9 cellular contexts compared by ENCODE assay signal in the genomic region with DNA sequence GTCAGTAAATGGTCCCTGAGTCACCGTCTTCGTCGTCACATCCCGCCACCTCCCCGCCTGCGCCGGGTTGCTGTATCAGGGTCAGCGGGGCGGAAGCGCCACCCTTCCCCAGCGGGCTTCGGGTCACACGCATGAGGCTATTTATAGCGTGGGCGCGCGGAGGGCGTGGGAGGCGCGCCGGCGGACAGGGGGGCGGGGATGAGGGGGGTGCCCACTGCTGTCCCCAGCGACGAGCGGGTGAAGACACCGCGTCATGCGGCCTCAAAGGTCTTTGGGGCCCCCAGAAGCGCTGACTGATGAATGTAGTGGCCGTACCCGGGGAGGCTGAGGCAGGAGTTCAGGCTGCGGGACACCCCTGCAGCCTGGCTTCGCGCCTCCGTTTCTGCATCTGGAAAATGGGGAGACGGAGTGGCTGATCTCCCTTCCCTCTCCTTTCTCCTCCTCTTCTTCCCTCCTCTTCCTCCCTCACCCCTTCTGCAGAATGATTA. TPM values are rescaled to one million over a fixed set of nuclear protein-coding genes. Genes with fewer than 3 reads are reported as not detected.
DNase-seq lines count a peak whose midpoint lies in the region; ATAC-seq, FAIRE-seq and TF ChIP-seq lines count a peak whose summit lies in the region.
"Had no signal": no experiment of that assay in that cellular context is flagged by ENCODE, and none has a peak within 500 bp of the region (broad histone marks: within the 10 kb centered on the region; RNA-seq: fewer than 3 reads in every experiment).

No MANE protein-coding gene starts in this region.

- H4K20me1 ChIP-seq in GM12878 (ENCODE audit: control insufficient read depth, insufficient read depth): no peaks in the 10 kb centered on the region
- no peaks in the 10 kb centered on the region for H4K20me1 ChIP-seq in Karpas-422 (ENCODE audit: insufficient read depth, low read depth, low read length)

- H3K4me3 ChIP-seq in A549 (peak overlapping the region; percentile 43), GM12878 (no peak overlapping the region; the same call in 1 of the 2 replicates), Karpas-422 (ENCODE audit: low read length) (no peak overlapping the region)

- SMC1A ChIA-PET in GM12878 (lab: Charles Lee; ENCODE audit: uncharacterized antibody, unreplicated experiment): no interaction called here

- FAIRE-seq in A549 (lab: Jason Lieb, UNC) (no peak), GM12878 (lab: Jason Lieb, UNC) (no peak)

- TF ChIP-seq EP300 in A549 (IDR thresholded peaks at IDR 0.05) (no peak; a peak in 1 of 5 replicates), GM12878 (IDR thresholded peaks at IDR 0.05; ENCODE audit: borderline replicate concordance in 1 of 2, control insufficient read depth in 1 of 2, low read depth in 2 of 2, low read length in 2 of 2) (no peak)

- CTCF ChIA-PET in A549 (lab: Yijun Ruan, JAX): interaction anchor here (0.6 kb wide), 1 partner anchor 73 kb away, joined by 4 read pairs; no protein-coding TSS in a partner anchor
- CTCF ChIA-PET in GM12878 (lab: Yijun Ruan, JAX): no interaction called here

- intact Hi-C loops in GM12878 (cut with micrococcal nuclease; ENCODE audit: unreplicated experiment): no loop called here

- WGBS in A549 (ENCODE audit: missing lambda C conversion rate): 6% methylated on average over 14 of the region's 37 CpGs
- WGBS in GM12878 (ENCODE audit: insufficient coverage, insufficient replicate concordance, low lambda C conversion rate, missing lambda C conversion rate): 2% methylated on average over 32 of the region's 37 CpGs

- H3K36me3 ChIP-seq in GM12878 (ENCODE audit: control insufficient read depth in 2 of 2, insufficient read depth in 2 of 2, low read length in 1 of 2) (no peaks in the 10 kb centered on the region), Karpas-422 (ENCODE audit: insufficient read depth, low read length) (no peaks in the 10 kb centered on the region)

- POLR2A ChIA-PET in A549 (lab: Yijun Ruan, JAX): interaction anchor here (0.6 kb wide), 1 partner anchor 74 kb away, joined by 8 read pairs; no protein-coding TSS in a partner anchor
- POLR2A ChIA-PET in GM12878 (lab: Charles Lee): interaction anchor here (0.6 kb wide), 1 partner anchor 335 kb away, joined by 4 read pairs; no protein-coding TSS in a partner anchor

- peak overlapping the region; percentile 59 to 82; a peak in 5 of 6 replicates for H3K27ac ChIP-seq in A549
- H3K27ac ChIP-seq in GM12878 (ENCODE audit: control insufficient read depth, insufficient read depth): no peak overlapping the region
- no peak overlapping the region for H3K27ac ChIP-seq in Karpas-422 (ENCODE audit: low read length)

- no peaks in the 10 kb centered on the region for H3K9me2 ChIP-seq in Karpas-422 (replicated peaks; ENCODE audit: insufficient read depth, low read length)

- RAD21 ChIA-PET in GM12878 (lab: Charles Lee; ENCODE audit: unreplicated experiment): interaction anchor here (0.6 kb wide), 1 partner anchor 210 kb away, joined by 3 read pairs; the partner anchor contains the start of gene SLC27A1

- no TSS peak for BruUV-seq in GM12878 (replicated peaks; lab: Mats Ljungman, UMichigan)

- TF ChIP-seq POLR2A in A549 (IDR thresholded peaks at IDR 0.05; ENCODE audit: low read length): no peak
- TF ChIP-seq POLR2A in GM12878 (IDR thresholded peaks at IDR 0.05; ENCODE audit: low read depth, low read length): peak; percentile 49; the same call in 1 of the 2 replicates

- H3K4me1 ChIP-seq in A549: peaks cover 14% of the 10 kb centered on the region
- peaks cover 5% of the 10 kb centered on the region; the same call in 1 of the 2 replicates for H3K4me1 ChIP-seq in GM12878 (ENCODE audit: control insufficient read depth, insufficient read depth, low read length)
- H3K4me1 ChIP-seq in Karpas-422 (ENCODE audit: low read length): no peaks in the 10 kb centered on the region

- ATAC-seq in A549 (peak; percentile 89 to 95), GM21786 (IDR thresholded peaks at IDR 0.05; ENCODE audit: unreplicated experiment) (peak; percentile 45), GM12878 (peak; percentile 96)

- no peak overlapping the region for H3K9ac ChIP-seq in GM12878 (ENCODE audit: control insufficient read depth, insufficient read depth, low read length)
- no peak overlapping the region for H3K9ac ChIP-seq in Karpas-422 (ENCODE audit: low read length)

- peak; percentile 71 to 75 for DNase-seq in A549 (ENCODE audit: low read depth in 1 of 2, low spot score in 1 of 2)
- peak; percentile 48 for DNase-seq in SK-MEL-5 (ENCODE audit: low read depth, low spot score)
- peak; percentile 27 for DNase-seq in GM12878 (ENCODE audit: low read depth, low spot score)
- DNase-seq in iPS-NIHi11 (ENCODE audit: low spot score): peak; percentile 66
- peak; percentile 20 for DNase-seq in stimulated activated CD4-positive, alpha-beta T cell treated with anti-CD3 and anti-CD28 coated beads, Interleukin-2, amount 100 ng/mL, for 4 hours (ENCODE audit: low read depth)
- no peak for DNase-seq in Karpas-422
- no peak for DNase-seq in COR-L47 (lab: John Stamatoyannopoulos, UW)
- DNase-seq: DND-41 had no signal

- no peak for TF ChIP-seq RAD21 in A549 (conservative IDR thresholded peaks at IDR 0.05 in 1 of 2, IDR thresholded peaks at IDR 0.05 in 1 of 2)
- no peak for TF ChIP-seq RAD21 in GM12878 (IDR thresholded peaks at IDR 0.05; ENCODE audit: insufficient read depth, low read depth, low read length)

- in situ Hi-C loops in SK-MEL-5 (cut with HindIII; ENCODE audit: low pct_unique_long_range_greater_than_20kb, low sequenced_read_pairs): no loop called here
- in situ Hi-C loops in GM12878 (cut with MboI): no loop called here

- H3K4me2 ChIP-seq in A549 (peak overlapping the region; percentile 97), GM12878 (ENCODE audit: control insufficient read depth, insufficient read depth) (peak overlapping the region; percentile 17), Karpas-422 (ENCODE audit: low read depth, low read length, poor library complexity, severe bottlenecking) (no peak overlapping the region)

- H3K27me3 ChIP-seq in GM12878 (replicated peaks in 1 of 2; ENCODE audit: control insufficient read depth in 2 of 2, insufficient read depth in 2 of 2, low read length in 1 of 2) (peaks cover 0 to 5% of the 10 kb centered on the region in 2 experiments; a peak in 3 of 4 replicates), Karpas-422 (ENCODE audit: low read length) (no peaks in the 10 kb centered on the region)

- H3K9me3 ChIP-seq in A549 (no peaks in the 10 kb centered on the region), GM12878 (replicated peaks; ENCODE audit: control insufficient read depth, insufficient read depth, low read length) (no peaks in the 10 kb centered on the region), Karpas-422 (ENCODE audit: low read length) (no peaks in the 10 kb centered on the region)

- TF ChIP-seq CTCF in A549 (IDR thresholded peaks at IDR 0.05): no peak
- TF ChIP-seq CTCF in GM12878 (IDR thresholded peaks at IDR 0.05 in 2 of 3, conservative IDR thresholded peaks at IDR 0.05 in 1 of 3; ENCODE audit: control insufficient read depth in 2 of 3, extremely low read depth in 1 of 3, insufficient read depth in 1 of 3, low read depth in 3 of 3, low read length in 3 of 3): 0 out of 6 replicates have a peak, but pooled peaks of 1 of the 3 experiments have one; percentile 9

- no peak overlapping the region; the same call in 1 of the 2 replicates for H2AFZ ChIP-seq in GM12878 (ENCODE audit: control insufficient read depth, low read depth, low read length)
- no peak overlapping the region for H2AFZ ChIP-seq in Karpas-422 (ENCODE audit: low read length)

- H3K79me2 ChIP-seq in GM12878 (ENCODE audit: control insufficient read depth, insufficient read depth, low read length) (no peaks in the 10 kb centered on the region), Karpas-422 (ENCODE audit: low read length) (no peaks in the 10 kb centered on the region)

RNA-seq across cellular contexts. Expression of gene UNC13A, which starts 7.9 kb away (rescaled TPM):
- polyA plus RNA-seq in A549 (2011; rRNA removed): 4.2 and 5.5 TPM in 2 replicates
- 0.83 and 1.1 TPM in 2 replicates for polyA plus RNA-seq in A549 (2012; cell fraction: cytosol; rRNA removed)
- 3.4 and 3.9 TPM in 2 replicates for polyA plus RNA-seq in A549 (2012; cell fraction: nucleus; rRNA removed)
- 2.6 to 3.1 TPM (median 2.8 TPM) in 3 replicates for polyA plus RNA-seq in A549 (2017; fragmentation: RNase III; extraction: RNeasy Plus Mini Kit Qiagen cat#74134 plus additional on column Dnase treatment)
- 6.7 and 8.2 TPM in 2 replicates for polyA minus RNA-seq in A549 (2011; rRNA and poly(A)+ RNA removed)
- total RNA-seq in SK-MEL-5 (2014; rRNA removed; shearing (Covaris generic)): 0.26 and 0.61 TPM in 2 replicates
- polyA plus RNA-seq in SK-MEL-5 (2015; cell fraction: cytosol; rRNA removed): 0.75 and 1.1 TPM in 2 replicates
- 2.4 and 3.1 TPM in 2 replicates for polyA plus RNA-seq in SK-MEL-5 (2015; cell fraction: nucleus; rRNA removed)
- 0.07 and 0.35 TPM in 2 replicates for total RNA-seq in GM12878 (2013; cell fraction: nucleolus; rRNA removed)
- under 0.01 and 0.17 TPM in 2 replicates for total RNA-seq in GM12878 (2014; rRNA removed)
- 0.04 and 0.05 TPM in 2 replicates for total RNA-seq in GM12878 (2014; rRNA removed; fragmentation: Illumina TruSeq; extraction: Trizol)
- total RNA-seq in GM12878 (2021): 0.08 and 0.48 TPM in 2 replicates
- 0.08 TPM for polyA plus RNA-seq in GM12878 (2011; ENCODE audit: low read depth)
- polyA plus RNA-seq in GM12878 (2011; rRNA removed): 0.10 and 0.12 TPM in 2 replicates
- polyA plus RNA-seq in GM12878 (2011; cell fraction: cytosol; rRNA removed): 0.08 and 0.10 TPM in 2 replicates
- polyA plus RNA-seq in GM12878 (2011; cell fraction: nucleus; rRNA removed): 0.31 and 0.79 TPM in 2 replicates
- polyA plus RNA-seq in GM12878 (2012): 0.22 and 0.24 TPM in 2 replicates
- 0.05 and 0.18 TPM in 2 replicates for polyA plus RNA-seq in GM12878 (2014; fragmentation: Illumina TruSeq; extraction: Trizol)
- under 1 TPM in 1 of 2 experiments, not detected in 1; under 0.01 TPM for polyA plus RNA-seq in GM12878 (2014; fragmentation: Nextera tagmentation; extraction: Ambion mirVana)
- polyA plus RNA-seq in GM12878 (2014; rRNA removed): 0.09 and 0.13 TPM in 2 replicates
- under 1 TPM; 0.16 to 0.23 TPM for polyA plus RNA-seq in GM12878 (2016; fragmentation: Nextera tagmentation; extraction: Ambion mirVana)
- polyA minus RNA-seq in GM12878 (2011; rRNA and poly(A)+ RNA removed): 0.07 and 0.10 TPM in 2 replicates
- not detected in 2 replicates for polyA minus RNA-seq in GM12878 (2011; cell fraction: cytosol; rRNA and poly(A)+ RNA removed)
- polyA minus RNA-seq in GM12878 (2011; cell fraction: nucleus; rRNA and poly(A)+ RNA removed): 0.29 and 0.36 TPM in 2 replicates
- total RNA-seq in Karpas-422 (2014; rRNA removed; shearing (Covaris generic); ENCODE audit: low replicate concordance): under 0.01 TPM in 1 of 2 replicates, not detected in the other

RNA-seq across cellular contexts. Expression of gene MAP1S, which starts 39.0 kb away (rescaled TPM):
- 8.3 and 10.6 TPM in 2 replicates for polyA plus RNA-seq in A549 (2011; rRNA removed)
- polyA plus RNA-seq in A549 (2012; cell fraction: cytosol; rRNA removed): 29.2 and 30.3 TPM in 2 replicates
- 56.0 and 85.3 TPM in 2 replicates for polyA plus RNA-seq in A549 (2012; cell fraction: nucleus; rRNA removed)
- polyA plus RNA-seq in A549 (2017; fragmentation: RNase III; extraction: RNeasy Plus Mini Kit Qiagen cat#74134 plus additional on column Dnase treatment): 23.2 to 26.9 TPM (median 26.4 TPM) in 3 replicates
- 19.2 and 23.6 TPM in 2 replicates for polyA minus RNA-seq in A549 (2011; rRNA and poly(A)+ RNA removed)
- 10.0 and 12.3 TPM in 2 replicates for total RNA-seq in SK-MEL-5 (2014; rRNA removed; shearing (Covaris generic))
- polyA plus RNA-seq in SK-MEL-5 (2015; cell fraction: cytosol; rRNA removed): 53.0 and 55.2 TPM in 2 replicates
- 20.3 and 21.4 TPM in 2 replicates for polyA plus RNA-seq in SK-MEL-5 (2015; cell fraction: nucleus; rRNA removed)
- total RNA-seq in GM12878 (2013; cell fraction: nucleolus; rRNA removed): 18.5 and 19.7 TPM in 2 replicates
- total RNA-seq in GM12878 (2014; rRNA removed): 13.8 and 14.6 TPM in 2 replicates
- total RNA-seq in GM12878 (2014; rRNA removed; fragmentation: Illumina TruSeq; extraction: Trizol): 6.4 and 6.6 TPM in 2 replicates
- total RNA-seq in GM12878 (2021): 63.9 and 65.3 TPM in 2 replicates
- 14.1 TPM for polyA plus RNA-seq in GM12878 (2011; ENCODE audit: low read depth)
- 1.9 and 6.6 TPM in 2 replicates for polyA plus RNA-seq in GM12878 (2011; rRNA removed)
- 17.1 and 17.3 TPM in 2 replicates for polyA plus RNA-seq in GM12878 (2011; cell fraction: cytosol; rRNA removed)
- 26.6 and 44.9 TPM in 2 replicates for polyA plus RNA-seq in GM12878 (2011; cell fraction: nucleus; rRNA removed)
- polyA plus RNA-seq in GM12878 (2012): 60.1 and 64.9 TPM in 2 replicates
- polyA plus RNA-seq in GM12878 (2014; fragmentation: Illumina TruSeq; extraction: Trizol): 2.9 and 16.8 TPM in 2 replicates
- polyA plus RNA-seq in GM12878 (2014; fragmentation: Nextera tagmentation; extraction: Ambion mirVana): 1 to 10 TPM; 2.1 to 3.4 TPM
- polyA plus RNA-seq in GM12878 (2014; rRNA removed): 15.5 and 22.2 TPM in 2 replicates
- 10 to 100 TPM; 26.5 to 31.8 TPM for polyA plus RNA-seq in GM12878 (2016; fragmentation: Nextera tagmentation; extraction: Ambion mirVana)
- 34.7 and 45.5 TPM in 2 replicates for polyA minus RNA-seq in GM12878 (2011; rRNA and poly(A)+ RNA removed)
- polyA minus RNA-seq in GM12878 (2011; cell fraction: cytosol; rRNA and poly(A)+ RNA removed): 41.9 and 52.7 TPM in 2 replicates
- polyA minus RNA-seq in GM12878 (2011; cell fraction: nucleus; rRNA and poly(A)+ RNA removed): 9.9 and 19.7 TPM in 2 replicates
- total RNA-seq in Karpas-422 (2014; rRNA removed; shearing (Covaris generic); ENCODE audit: low replicate concordance): 22.9 and 34.6 TPM in 2 replicates

Comparison
In these comparisons a context has a peak if more than half of its experiments do, and no peak if none do; other contexts are left out.
1. ATAC-seq: peak in every context shown above with its lines; median percentile 96 in GM12878; 92 in A549; 45 in GM21786.
2. DNase-seq: peak in A549 (2 of 2), SK-MEL-5 (single experiment), GM12878 (single experiment), iPS-NIHi11 (single experiment) and stimulated activated CD4-positive, alpha-beta T cell treated with anti-CD3 and anti-CD28 coated beads, Interleukin-2, amount 100 ng/mL, for 4 hours (single experiment); none in Karpas-422 (single experiment) and COR-L47 (single experiment).
3. H3K27ac ChIP-seq: peak in A549 (2 of 2); none in GM12878 (single experiment) and Karpas-422 (single experiment).
4. Of the 24 proteins assayed by ChIP-seq in both GM12878 and A549: peak only in GM12878: BCL3, BHLHE40, CHD2 and POLR2A; only in A549: MAX; in both: none; in neither: 18; mixed calls (peak in some experiments, not most) for 1.